Comparison of ENCODE assay signal across 1 cellular context in the genomic region with DNA sequence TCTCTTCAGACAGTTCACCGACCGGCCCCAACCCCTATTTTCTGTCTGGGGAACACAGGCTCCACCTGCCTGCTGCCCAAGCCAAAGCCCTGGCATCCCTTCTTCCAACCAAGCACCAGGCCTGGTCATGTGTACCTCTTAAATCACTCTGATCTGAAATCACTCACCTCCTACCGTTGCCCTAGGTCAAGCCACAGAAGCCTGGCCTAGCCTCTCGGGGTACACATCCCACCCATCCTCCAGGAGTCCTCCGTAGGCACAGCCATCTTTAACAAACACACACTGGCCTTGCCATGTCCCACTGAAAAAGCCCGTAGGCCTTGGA.
TF ChIP-seq lines count a peak whose summit lies in the region.

No MANE protein-coding gene starts in this region.

TF ChIP-seq in H1, 55 proteins besides CTCF, POLR2A, EP300 and RAD21:
- TF ChIP-seq ASH2L (IDR thresholded peaks at IDR 0.05; ENCODE audit: low read length) (no peak), SIX5 (IDR thresholded peaks at IDR 0.05; ENCODE audit: low read depth, low read length) (no peak), SP4 (IDR thresholded peaks at IDR 0.05; ENCODE audit: low read length) (no peak), POU5F1 (IDR thresholded peaks at IDR 0.05; ENCODE audit: low read depth, low read length) (no peak), HDAC2 (IDR thresholded peaks at IDR 0.05; ENCODE audit: borderline replicate concordance in 1 of 2, low read depth in 2 of 2, low read length in 2 of 2) (no peak), SRF (IDR thresholded peaks at IDR 0.05; ENCODE audit: low read depth, low read length) (no peak), ZNF274 (IDR thresholded peaks at IDR 0.05; ENCODE audit: borderline replicate concordance, extremely low read depth, low read length) (no peak), HDAC6 (IDR thresholded peaks at IDR 0.05; ENCODE audit: low read depth, low read length) (no peak), FOSL1 (IDR thresholded peaks at IDR 0.05; ENCODE audit: insufficient read depth, low read depth, low read length) (no peak), GABPA (IDR thresholded peaks at IDR 0.05; ENCODE audit: borderline replicate concordance, insufficient read depth, low read length) (no peak)
